Comparison of ENCODE assay signal across 8 cellular contexts in the genomic region with DNA sequence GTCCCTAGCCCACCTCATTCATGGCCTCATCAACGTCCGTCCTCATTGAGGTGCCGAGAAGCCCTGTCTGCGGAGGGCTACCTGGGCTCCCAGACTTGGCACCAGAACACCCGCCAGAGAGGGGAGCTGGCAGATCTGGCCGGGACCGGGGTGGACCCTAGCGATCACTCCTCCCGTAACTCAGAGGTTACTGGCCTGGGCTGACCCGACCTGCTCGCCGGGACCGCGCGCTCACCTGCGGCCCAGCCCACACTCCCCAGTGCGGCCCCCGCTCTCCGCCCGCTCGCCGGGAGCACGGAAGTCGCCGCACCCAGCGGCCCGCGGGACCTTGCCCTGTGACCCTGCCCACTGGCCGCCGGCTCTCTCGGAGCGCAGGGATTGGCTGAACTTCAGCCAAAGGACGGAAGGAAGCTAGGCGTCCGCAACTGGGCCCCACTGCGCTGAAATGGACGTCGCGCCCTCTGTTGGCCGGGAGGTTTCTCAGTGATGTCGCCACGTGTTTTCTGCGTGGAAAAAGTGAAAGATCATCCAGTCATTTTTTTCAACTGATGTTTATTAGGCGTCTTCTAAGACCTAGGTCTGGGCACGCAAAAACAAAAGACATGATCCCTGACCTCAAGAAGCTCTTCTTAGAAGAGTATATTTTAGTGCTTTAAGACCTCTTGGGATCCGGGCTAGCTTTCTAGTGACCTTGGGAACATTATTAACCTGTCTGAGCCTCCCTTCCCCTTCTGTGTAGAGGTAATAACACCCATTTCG. TPM values are rescaled to one million over a fixed set of nuclear protein-coding genes. Genes with fewer than 3 reads are reported as not detected.
DNase-seq lines count a peak whose midpoint lies in the region; ATAC-seq and TF ChIP-seq lines count a peak whose summit lies in the region.

A gene with protein sequence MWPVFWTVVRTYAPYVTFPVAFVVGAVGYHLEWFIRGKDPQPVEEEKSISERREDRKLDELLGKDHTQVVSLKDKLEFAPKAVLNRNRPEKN (minus strand): TSS at position 308 of the 759 bp plus-strand sequence. CDS start 3,772 bp downstream, outside the sequence.

- peaks cover 21% of the 10 kb centered on the region for H3K4me1 Mint-ChIP-seq in dendritic cell treated with granulocyte-macrophage colony-stimulating factor and Interleukin-4, amounts not matched to agents 40 ng/mL and 50 ng/mL, for 4 days (ENCODE audit: low read depth)

- peak within 1 kb of the TSS; percentile 95 for H3K27ac Mint-ChIP-seq in dendritic cell treated with granulocyte-macrophage colony-stimulating factor and Interleukin-4, amounts not matched to agents 40 ng/mL and 50 ng/mL, for 4 days

- H3K27me3 Mint-ChIP-seq in dendritic cell treated with granulocyte-macrophage colony-stimulating factor and Interleukin-4, amounts not matched to agents 40 ng/mL and 50 ng/mL, for 4 days = peaks cover 15% of the 10 kb centered on the region

- H3K36me3 Mint-ChIP-seq in dendritic cell treated with granulocyte-macrophage colony-stimulating factor and Interleukin-4, amounts not matched to agents 40 ng/mL and 50 ng/mL, for 4 days (ENCODE audit: low read depth) = peaks cover 33% of the 10 kb centered on the region

- no peaks in the 10 kb centered on the region for H3K9me3 ChIP-seq in left lung

- peak within 1 kb of the TSS; percentile 78 to 88 for H3K27ac ChIP-seq in left lung

- peak; percentile 78 to 79 for TF ChIP-seq CTCF in left lung (IDR thresholded peaks at IDR 0.05)

- H3K9me3 Mint-ChIP-seq in dendritic cell treated with granulocyte-macrophage colony-stimulating factor and Interleukin-4, amounts not matched to agents 40 ng/mL and 50 ng/mL, for 4 days = no peaks in the 10 kb centered on the region

- peak; percentile 93 for ATAC-seq in GM19328 (IDR thresholded peaks at IDR 0.05; ENCODE audit: unreplicated experiment)
- ATAC-seq in HG03520 (IDR thresholded peaks at IDR 0.05; ENCODE audit: unreplicated experiment) = peak; percentile 88
- ATAC-seq in left lung = peak; percentile 100

- peak within 1 kb of the TSS; percentile 99 for H3K4me3 Mint-ChIP-seq in dendritic cell treated with granulocyte-macrophage colony-stimulating factor and Interleukin-4, amounts not matched to agents 40 ng/mL and 50 ng/mL, for 4 days

- peak within 1 kb of the TSS; percentile 90 to 95 for H3K4me3 ChIP-seq in left lung

- intact Hi-C loops in dendritic cell treated with granulocyte-macrophage colony-stimulating factor and Interleukin-4, amounts not matched to agents 40 ng/mL and 50 ng/mL, for 4 days (cut with micrococcal nuclease) = no loop called here
- intact Hi-C loops in left lung (cut with DNase I) = no loop called here

- H3K4me1 ChIP-seq in left lung = peaks cover 10 to 37% of the 10 kb centered on the region in 2 donors

- DNase-seq in C1 segment of cervical spinal cord (lab: John Stamatoyannopoulos, UW) = peak; percentile 40 to 92 (median 88)
- peak; percentile 91 for DNase-seq in NCI-H69 (lab: John Stamatoyannopoulos, UW)
- DNase-seq in activated CD4-positive, alpha-beta T cell treated with anti-CD3 and anti-CD28 coated beads, Interleukin-2, amount 50 U/mL, for 24 hours (ENCODE audit: low read depth in 1 of 2, low spot score in 1 of 2) = peak; percentile 82 to 91
- DNase-seq in left lung = peak; percentile 96 to 98
- DNase-seq in stimulated activated CD4-positive, alpha-beta T cell treated with anti-CD3 and anti-CD28 coated beads, Interleukin-2, amount 100 ng/mL, for 48 hours = peak; percentile 89 to 92

- H3K36me3 ChIP-seq in left lung = peaks cover 0 to 16% of the 10 kb centered on the region in 2 donors

- H3K27me3 ChIP-seq in left lung = no peaks in the 10 kb centered on the region

RNA-seq across cellular contexts. Expression of the gene that starts here (rescaled TPM):
- 10 to 100 TPM; 29.2 to 53.0 TPM for total RNA-seq in left lung

Comparison
In these comparisons a context has a peak if more than half of its experiments do, and no peak if none do; other contexts are left out.
1. Peak in every context shown above with its lines: DNase-seq, ATAC-seq, H3K4me3 ChIP-seq and H3K27ac ChIP-seq.